Comparison of ENCODE assay signal across 15 cellular contexts in genomic region chrX:72349190-72349589, GRCh38. TPM values are rescaled to one million over a fixed set of nuclear protein-coding genes. Genes with fewer than 3 reads are reported as not detected.
DNase-seq lines count a peak whose midpoint lies in the region; ATAC-seq, FAIRE-seq and TF ChIP-seq lines count a peak whose summit lies in the region.
"Had no signal": no experiment of that assay in that cellular context is flagged by ENCODE, and none has a peak within 500 bp of the region (broad histone marks: within the 10 kb centered on the region; RNA-seq: fewer than 3 reads in every experiment).

No MANE protein-coding gene starts in this region.

- no peaks in the 10 kb centered on the region for H3K27me3 Mint-ChIP-seq in stimulated activated naive CD8-positive, alpha-beta T cell treated with anti-CD3 and anti-CD28 coated beads, Interleukin-15, amount 100 ng/mL, for 72 hours
- H3K27me3 Mint-ChIP-seq: memory B cell had no signal

- peak; percentile 39 for DNase-seq in stimulated activated CD4-positive, alpha-beta T cell treated with anti-CD3 and anti-CD28 coated beads, Interleukin-15, amount 100 ng/mL, for 24 hours
- DNase-seq in stimulated activated CD4-positive, alpha-beta T cell treated with anti-CD3 and anti-CD28 coated beads, Interleukin-4, amount 100 ng/mL, for 4 hours: no peak
- DNase-seq in stimulated activated naive CD8-positive, alpha-beta T cell treated with anti-CD3 and anti-CD28 coated beads, Interleukin-15, amount 100 ng/mL, for 72 hours: peak in 1 of 2 donors; percentile 17
- no peak for DNase-seq in HTR-8/SVneo (ENCODE audit: insufficient read length, low spot score)
- DNase-seq in ovary: no peak
- DNase-seq in NCI-H82 treated with DMSO at 0.1 percent for 48 hours (lab: John Stamatoyannopoulos, UW; ENCODE audit: unreplicated experiment): no peak
- DNase-seq: NK-92 treated with Interleukin-12 subunit alpha and Interleukin-12 subunit beta, amount 100 ng/mL, for 24 hours had no signal

- H3K27ac ChIP-seq in ovary: no peak overlapping the region
- H3K27ac ChIP-seq: BLaER1, gastroesophageal sphincter, thoracic aorta, VCaP had no signal

- TF ChIP-seq POLR2A in ovary (IDR thresholded peaks at IDR 0.05): no peak

- H3K4me1 Mint-ChIP-seq in stimulated activated naive CD8-positive, alpha-beta T cell treated with anti-CD3 and anti-CD28 coated beads, Interleukin-15, amount 100 ng/mL, for 72 hours: peaks cover 13% of the 10 kb centered on the region
- H3K4me1 Mint-ChIP-seq: memory B cell had no signal

- no peak overlapping the region for H3K27ac Mint-ChIP-seq in stimulated activated naive CD8-positive, alpha-beta T cell treated with anti-CD3 and anti-CD28 coated beads, Interleukin-15, amount 100 ng/mL, for 72 hours
- H3K27ac Mint-ChIP-seq: memory B cell had no signal

- no peak for TF ChIP-seq EP300 in ovary (IDR thresholded peaks at IDR 0.05)

- peak overlapping the region in 1 of 2 donors; percentile 35 for H3K4me3 Mint-ChIP-seq in stimulated activated naive CD8-positive, alpha-beta T cell treated with anti-CD3 and anti-CD28 coated beads, Interleukin-15, amount 100 ng/mL, for 72 hours
- H3K4me3 Mint-ChIP-seq: memory B cell had no signal

- H3K4me1 ChIP-seq in ovary (ENCODE audit: insufficient read depth): no peaks in the 10 kb centered on the region
- H3K4me1 ChIP-seq: BLaER1, gastroesophageal sphincter had no signal

- H3K9me3 Mint-ChIP-seq in stimulated activated naive CD8-positive, alpha-beta T cell treated with anti-CD3 and anti-CD28 coated beads, Interleukin-15, amount 100 ng/mL, for 72 hours: no peaks in the 10 kb centered on the region
- H3K9me3 Mint-ChIP-seq: memory B cell had no signal

- ATAC-seq in GM21786 (IDR thresholded peaks at IDR 0.05; ENCODE audit: unreplicated experiment): peak; percentile 89
- peak; percentile 99 for ATAC-seq in HG03520 (IDR thresholded peaks at IDR 0.05; ENCODE audit: unreplicated experiment)
- ATAC-seq in stimulated activated naive CD8-positive, alpha-beta T cell treated with anti-CD3 and anti-CD28 coated beads, Interleukin-15, amount 100 ng/mL, for 72 hours: peak; percentile 85
- ATAC-seq: gastroesophageal sphincter had no signal

- 63 to 77% (median 63%) methylated on average over 3 of the region's 3 CpGs for WGBS in ovary, 3 donors

- no peak for FAIRE-seq in HTR-8/SVneo (lab: Jason Lieb, UNC)

- no peak for TF ChIP-seq CTCF in ovary (IDR thresholded peaks at IDR 0.05)

- intact Hi-C loops in ovary (cut with DNase I): no loop called here

- no peaks in the 10 kb centered on the region for H3K36me3 ChIP-seq in ovary
- H3K36me3 ChIP-seq: thoracic aorta had no signal

- H3K9me3 ChIP-seq in ovary: no peaks in the 10 kb centered on the region
- H3K9me3 ChIP-seq: BLaER1, gastroesophageal sphincter, thoracic aorta had no signal

- H3K27me3 ChIP-seq in ovary: no peaks in the 10 kb centered on the region
- H3K27me3 ChIP-seq: gastroesophageal sphincter had no signal

- H3K4me3 ChIP-seq in ovary: no peak overlapping the region
- H3K4me3 ChIP-seq: BLaER1, gastroesophageal sphincter, smooth muscle cell, thoracic aorta had no signal

RNA-seq across cellular contexts. Expression of gene CITED1, which starts 43.5 kb away (rescaled TPM):
- total RNA-seq in ovary: 10 to 100 TPM in 1 of 7 donors, 1 to 10 TPM in 4, under 1 TPM in 1, not detected in 1; 0.81 to 11.6 (median 1.4) TPM
- under 1 TPM in 1 of 2 donors, not detected in 1; 0.77 TPM for polyA plus RNA-seq in ovary
